In the genomic region with DNA sequence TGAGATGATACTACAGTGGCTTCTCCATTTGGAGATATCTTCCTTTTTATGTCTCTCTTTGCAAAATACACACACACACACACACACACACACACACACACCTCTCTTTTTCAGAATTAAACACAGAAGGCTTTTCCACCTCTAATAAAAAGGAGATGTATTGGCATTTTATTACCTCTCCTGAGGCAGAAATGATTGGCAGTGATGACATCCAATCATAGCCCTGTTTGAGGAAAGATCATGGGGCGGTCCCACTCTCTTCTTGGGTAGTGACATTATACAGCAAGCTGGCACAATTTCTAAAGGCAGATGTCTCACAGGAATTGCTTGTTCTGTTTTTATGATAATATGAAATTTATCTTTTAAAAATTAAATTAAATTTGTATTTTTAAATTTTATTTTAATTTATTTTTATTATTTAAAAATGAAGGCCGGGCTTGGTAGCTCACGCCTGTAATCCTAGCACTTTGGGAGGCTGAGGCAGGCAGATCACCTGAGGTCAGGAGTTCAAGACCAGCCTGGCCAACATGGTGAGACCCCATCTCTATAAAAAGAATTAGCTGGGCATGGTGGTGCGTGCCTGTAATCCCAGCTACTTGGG, we compare ENCODE assay signal across 17 cellular contexts. TPM values are rescaled to one million over a fixed set of nuclear protein-coding genes. Genes with fewer than 3 reads are reported as not detected.
DNase-seq lines count a peak whose midpoint lies in the region; ATAC-seq and TF ChIP-seq lines count a peak whose summit lies in the region.
"Had no signal": no experiment of that assay in that cellular context is flagged by ENCODE, and none has a peak within 500 bp of the region (broad histone marks: within the 10 kb centered on the region; RNA-seq: fewer than 3 reads in every experiment).

No MANE protein-coding gene starts in this region.

- H3K27me3 Mint-ChIP-seq in glutamatergic neuron (ENCODE audit: unreplicated experiment), result peaks cover 3% of the 10 kb centered on the region
- H3K27me3 Mint-ChIP-seq: CD4-positive, alpha-beta T cell had no signal

- no peaks in the 10 kb centered on the region for H3K4me1 Mint-ChIP-seq in glutamatergic neuron (ENCODE audit: low read depth, unreplicated experiment)
- H3K4me1 Mint-ChIP-seq: H9 had no signal

- H3K27ac Mint-ChIP-seq in glutamatergic neuron (ENCODE audit: unreplicated experiment), result no peak overlapping the region
- H3K27ac Mint-ChIP-seq: CD4-positive, alpha-beta T cell; H9 had no signal

- H3K4me3 Mint-ChIP-seq in glutamatergic neuron (ENCODE audit: unreplicated experiment), result no peak overlapping the region
- H3K4me3 Mint-ChIP-seq: CD4-positive, alpha-beta T cell; H9 had no signal

- ATAC-seq in left colon (peak; percentile 30), HG03039 (IDR thresholded peaks at IDR 0.05; ENCODE audit: unreplicated experiment) (no peak)

- no peaks in the 10 kb centered on the region for H3K9me3 Mint-ChIP-seq in glutamatergic neuron (ENCODE audit: unreplicated experiment)

- DNase-seq in COLO668 (lab: John Stamatoyannopoulos, UW; ENCODE audit: unreplicated experiment), result peak; percentile 19
- peak; percentile 87 for DNase-seq in Jurkat, Clone E6-1 (ENCODE audit: low read depth, low spot score)
- peak; percentile 40 for DNase-seq in RPMI7951 (ENCODE audit: low read depth)
- no peak for DNase-seq in left colon
- DNase-seq in activated CD4-positive, alpha-beta T cell treated with anti-CD3 and anti-CD28 coated beads, Interleukin-2, amount 50 U/mL, for 4 hours, result no peak
- no peak for DNase-seq in glutamatergic neuron
- DNase-seq: AML-193; CD4-positive, alpha-beta T cell; H9; MG63; NCI-H1105 treated with DMSO at 0.1 percent for 48 hours; NCI-H187 treated with DMSO at 0.1 percent for 48 hours; NCI-H2171; NCI-H82; SW 1271 had no signal

- no peaks in the 10 kb centered on the region for H3K36me3 Mint-ChIP-seq in glutamatergic neuron (ENCODE audit: unreplicated experiment)

- intact Hi-C loops in left colon (cut with DNase I, micrococcal nuclease), result no loop called here

- peak overlapping the region; percentile 46 for H3K4me3 ChIP-seq in Jurkat, Clone E6-1 (ENCODE audit: low read length)
- H3K4me3 ChIP-seq: MG63 had no signal

- TF ChIP-seq CTCF in glutamatergic neuron (IDR thresholded peaks at IDR 0.05; ENCODE audit: partially characterized antibody, unreplicated experiment), result no peak

RNA-seq across cellular contexts. Expression of a gene that starts 15.6 kb away (rescaled TPM):
- 13.0 TPM for polyA plus RNA-seq in Jurkat, Clone E6-1 (2012; ENCODE audit: insufficient read depth, insufficient read length)
- total RNA-seq in RPMI7951 (2014; rRNA removed; shearing (Covaris generic)), result 0.48 and 0.59 TPM in 2 replicates
- total RNA-seq in left colon, result not detected
- total RNA-seq in glutamatergic neuron (ENCODE audit: unreplicated experiment), result not detected
- total RNA-seq: CD4-positive, alpha-beta T cell; NCI-H460 had no signal

Comparison
In these comparisons a context has a peak if more than half of its experiments do, and no peak if none do; other contexts are left out.
1. DNase-seq: peak in COLO668 (single experiment), Jurkat, Clone E6-1 (single experiment) and RPMI7951 (single experiment); none in left colon (0 of 2), activated CD4-positive, alpha-beta T cell treated with anti-CD3 and anti-CD28 coated beads, Interleukin-2, amount 50 U/mL, for 4 hours (0 of 2) and glutamatergic neuron (single experiment).